9 cellular contexts compared by ENCODE assay signal in the genomic region with DNA sequence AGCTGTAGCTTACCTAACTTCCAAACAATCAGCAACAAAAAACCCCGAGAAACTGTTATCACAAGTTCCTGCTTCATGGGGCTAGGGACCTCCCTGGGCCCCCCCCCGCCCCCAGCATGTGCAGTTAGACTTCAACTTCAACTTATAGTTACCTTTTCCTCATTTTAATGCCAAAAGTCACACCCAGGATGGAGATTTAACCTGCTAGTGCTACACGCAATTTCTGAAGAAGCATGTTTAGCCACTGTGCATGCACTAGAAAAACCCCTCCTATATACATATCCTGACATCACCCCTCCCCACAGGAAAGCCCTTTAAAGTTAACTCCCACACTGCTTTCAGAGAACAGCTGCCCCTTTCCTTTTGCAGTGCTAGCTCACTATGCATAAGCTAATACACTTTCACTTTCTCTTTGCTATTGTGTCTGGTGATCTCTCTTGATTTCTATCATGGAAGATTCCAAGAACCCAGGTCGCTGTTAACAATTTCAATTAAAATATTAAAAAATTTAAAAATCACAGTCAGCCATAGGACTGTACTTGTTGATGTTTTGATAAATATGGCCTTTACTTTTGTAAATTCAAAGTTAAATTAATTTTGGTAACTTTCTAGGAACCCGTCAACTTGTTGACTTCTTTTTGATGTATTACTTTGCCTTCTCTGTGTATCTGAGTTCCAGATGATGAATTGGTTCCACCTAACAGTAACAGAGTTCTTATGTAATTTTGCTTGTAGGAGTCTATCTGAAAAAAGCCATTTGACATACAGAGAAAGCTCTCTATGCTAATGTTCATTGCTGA.
DNase-seq lines count a peak whose midpoint lies in the region; ATAC-seq and TF ChIP-seq lines count a peak whose summit lies in the region.
"Had no signal": no experiment of that assay in that cellular context is flagged by ENCODE, and none has a peak within 500 bp of the region (broad histone marks: within the 10 kb centered on the region; RNA-seq: fewer than 3 reads in every experiment).

No MANE protein-coding gene starts in this region.

- 79 to 83% methylated on average over 5 of the region's 5 CpGs for WGBS in GM23248 (ENCODE audit: low coverage in 1 of 2, low lambda C conversion rate in 2 of 2, missing lambda C conversion rate in 2 of 2), 2 experiments
- 59 to 60% methylated on average over 5 of the region's 5 CpGs for WGBS in aorta, 2 donors

- H2AFZ ChIP-seq in GM23248, result no peak overlapping the region

- H3K79me2 ChIP-seq in GM23248 (ENCODE audit: insufficient read depth), result peaks cover 93% of the 10 kb centered on the region

- no peak for ATAC-seq in aorta (ENCODE audit: low FRiP score)

- in situ Hi-C loops in GM23248 (cut with MboI), result no loop called here

- peak overlapping the region; percentile 18 for H3K4me2 ChIP-seq in GM23248 (ENCODE audit: unreplicated experiment)

- H3K4me3 ChIP-seq in GM12865 (ENCODE audit: low read depth, low read length) (peak overlapping the region; percentile 36), GM23248 (peak overlapping the region; percentile 19; the same call in 1 of the 2 replicates), aorta (ENCODE audit: low read length in 2 of 2) (no peak overlapping the region)

- no peaks in the 10 kb centered on the region for H3K9me2 ChIP-seq in GM23248 (ENCODE audit: insufficient read depth)

- 0 out of 2 replicates have a peak overlapping the region, but pooled peaks have one; percentile 2 for H3K9ac ChIP-seq in GM23248

- H3K9me3 ChIP-seq in GM23248 (ENCODE audit: low read depth) (no peaks in the 10 kb centered on the region), aorta (ENCODE audit: control insufficient read depth, low read length) (peaks cover 1% of the 10 kb centered on the region)

- peaks cover 17% of the 10 kb centered on the region; the same call in 1 of the 2 replicates for H3K4me1 ChIP-seq in GM23248 (ENCODE audit: insufficient read depth)
- H3K4me1 ChIP-seq in aorta (ENCODE audit: control insufficient read depth in 1 of 2, insufficient read depth in 2 of 2, low read length in 2 of 2), result peaks cover 2 to 3% of the 10 kb centered on the region in 2 donors

- H4K20me1 ChIP-seq in GM23248 (ENCODE audit: insufficient read depth), result 0 out of 2 replicates have a peak, but pooled peaks cover 6% of the 10 kb centered on the region

- H3F3A ChIP-seq in GM23248 (ENCODE audit: insufficient read depth), result peaks cover 3% of the 10 kb centered on the region; the same call in 1 of the 2 replicates

- peaks cover 17% of the 10 kb centered on the region for H3K36me3 ChIP-seq in GM23248 (ENCODE audit: low read depth)
- peaks cover 0 to 8% of the 10 kb centered on the region in 2 donors for H3K36me3 ChIP-seq in aorta (ENCODE audit: control insufficient read depth in 1 of 2, insufficient read depth in 2 of 2, low read length in 1 of 2)

- intact Hi-C loops in aorta (cut with DNase I), result no loop called here

- no peak for TF ChIP-seq CTCF in GM12865 (IDR thresholded peaks at IDR 0.05; ENCODE audit: insufficient read depth, low read depth, low read length, missing control alignments)

- no peaks in the 10 kb centered on the region for H3K27me3 ChIP-seq in GM23248 (replicated peaks; ENCODE audit: insufficient read depth)
- no peaks in the 10 kb centered on the region for H3K27me3 ChIP-seq in aorta (ENCODE audit: control insufficient read depth in 1 of 2, insufficient read depth in 2 of 2, low read length in 1 of 2)

- H3K27ac ChIP-seq in GM23248 (0 out of 2 replicates have a peak overlapping the region, but pooled peaks have one; percentile 12), aorta (ENCODE audit: low read depth in 1 of 2, low read length in 2 of 2) (no peak overlapping the region)
- H3K27ac ChIP-seq: VCaP had no signal

- DNase-seq in GM12865 (ENCODE audit: low read depth) (peak; percentile 89), GM23248 (peak; percentile 47), M059J (ENCODE audit: low read depth) (peak; percentile 36), activated T-cell treated with anti-CD3 and anti-CD28 coated beads for 24 hours (ENCODE audit: low read depth) (peak; percentile 62), glomerular visceral epithelial cell (ENCODE audit: extremely low spot score) (peak; percentile 48), aorta (no peak), NCI-H446 treated with DMSO at 0.1 percent for 48 hours (lab: John Stamatoyannopoulos, UW) (no peak)
- DNase-seq in stimulated activated CD4-positive, alpha-beta T cell treated with anti-CD3 and anti-CD28 coated beads, Interleukin-15, amount 100 ng/mL, for 48 hours (ENCODE audit: low read depth in 2 of 2), result peak; percentile 50 to 53

Comparison
In these comparisons a context has a peak if more than half of its experiments do, and no peak if none do; other contexts are left out.
1. DNase-seq: peak in GM12865 (single experiment), GM23248 (single experiment), M059J (single experiment), activated T-cell treated with anti-CD3 and anti-CD28 coated beads for 24 hours (single experiment), glomerular visceral epithelial cell (single experiment) and stimulated activated CD4-positive, alpha-beta T cell treated with anti-CD3 and anti-CD28 coated beads, Interleukin-15, amount 100 ng/mL, for 48 hours (2 of 2); none in aorta (0 of 2) and NCI-H446 treated with DMSO at 0.1 percent for 48 hours (single experiment).
2. H3K4me3 ChIP-seq: peak in GM12865 (single experiment) and GM23248 (single experiment); none in aorta (0 of 2).